In genomic region chr2:230601510-230601909, GRCh38 we compare ENCODE assay signal across 10 cellular contexts.
DNase-seq lines count a peak whose midpoint lies in the region; ATAC-seq lines count a peak whose summit lies in the region.
"Had no signal": no experiment of that assay in that cellular context is flagged by ENCODE, and none has a peak within 500 bp of the region (broad histone marks: within the 10 kb centered on the region; RNA-seq: fewer than 3 reads in every experiment).

No MANE protein-coding gene starts in this region.

- no peak overlapping the region for H3K4me3 Mint-ChIP-seq in activated T-cell treated with anti-CD3 and anti-CD28 coated beads, Interleukin-2, amount 50 U/mL, for 24 hours
- no peak overlapping the region for H3K4me3 Mint-ChIP-seq in activated T-cell treated with anti-CD3 and anti-CD28 coated beads, Interleukin-2, amount 50 U/mL, for 4 hours
- H3K4me3 Mint-ChIP-seq in stimulated activated memory B cell treated with anti-CD40 and anti-IgM and Interleukin-4, amounts not matched to agents 10 μg/mL and 1 μg/mL and 100 μg/mL, for 72 hours = peak overlapping the region; percentile 74

- no peak overlapping the region for H3K4me3 ChIP-seq in H7 (ENCODE audit: insufficient read depth, low read depth, low read length)

- peaks cover 11% of the 10 kb centered on the region for H3K36me3 Mint-ChIP-seq in activated T-cell treated with anti-CD3 and anti-CD28 coated beads, Interleukin-2, amount 50 U/mL, for 24 hours (ENCODE audit: low read depth)
- H3K36me3 Mint-ChIP-seq in activated T-cell treated with anti-CD3 and anti-CD28 coated beads, Interleukin-2, amount 50 U/mL, for 4 hours (ENCODE audit: insufficient read depth) = no peaks in the 10 kb centered on the region
- H3K36me3 Mint-ChIP-seq in stimulated activated memory B cell treated with anti-CD40 and anti-IgM and Interleukin-4, amounts not matched to agents 10 μg/mL and 1 μg/mL and 100 μg/mL, for 72 hours = peaks cover 29% of the 10 kb centered on the region

- H3K36me3 ChIP-seq in H7 (replicated peaks; ENCODE audit: control insufficient read depth, insufficient read depth, low read length) = no peaks in the 10 kb centered on the region

- no peak for DNase-seq in activated T-cell treated with anti-CD3 and anti-CD28 coated beads, Interleukin-2, amount 50 U/mL, for 24 hours
- no peak for DNase-seq in activated T-cell treated with anti-CD3 and anti-CD28 coated beads, Interleukin-2, amount 50 U/mL, for 4 hours
- no peak for DNase-seq in activated gamma-delta T cell (lab: John Stamatoyannopoulos, UW)
- DNase-seq in H7 = no peak
- DNase-seq in HUDEP-2 (lab: John Stamatoyannopoulos, UW; ENCODE audit: unreplicated experiment in 76 of 76) = no peak
- DNase-seq: ACHN; activated CD8-positive, alpha-beta memory T cell treated with anti-CD3 and anti-CD28 coated beads for 24 hours had no signal

- H3K27me3 ChIP-seq in H7 (ENCODE audit: control insufficient read depth, insufficient read depth, low read length) = no peaks in the 10 kb centered on the region

- no peaks in the 10 kb centered on the region for H3K27me3 Mint-ChIP-seq in activated T-cell treated with anti-CD3 and anti-CD28 coated beads, Interleukin-2, amount 50 U/mL, for 24 hours
- no peaks in the 10 kb centered on the region for H3K27me3 Mint-ChIP-seq in activated T-cell treated with anti-CD3 and anti-CD28 coated beads, Interleukin-2, amount 50 U/mL, for 4 hours (ENCODE audit: low read depth)
- H3K27me3 Mint-ChIP-seq in stimulated activated memory B cell treated with anti-CD40 and anti-IgM and Interleukin-4, amounts not matched to agents 10 μg/mL and 1 μg/mL and 100 μg/mL, for 72 hours = no peaks in the 10 kb centered on the region

- peaks cover 65% of the 10 kb centered on the region for H3K4me1 Mint-ChIP-seq in activated T-cell treated with anti-CD3 and anti-CD28 coated beads, Interleukin-2, amount 50 U/mL, for 24 hours (ENCODE audit: low read depth)
- peaks cover 65% of the 10 kb centered on the region for H3K4me1 Mint-ChIP-seq in activated T-cell treated with anti-CD3 and anti-CD28 coated beads, Interleukin-2, amount 50 U/mL, for 4 hours (ENCODE audit: low read depth)
- H3K4me1 Mint-ChIP-seq in stimulated activated memory B cell treated with anti-CD40 and anti-IgM and Interleukin-4, amounts not matched to agents 10 μg/mL and 1 μg/mL and 100 μg/mL, for 72 hours = peaks cover 93% of the 10 kb centered on the region

- peaks cover 22% of the 10 kb centered on the region for H3K9me3 Mint-ChIP-seq in activated T-cell treated with anti-CD3 and anti-CD28 coated beads, Interleukin-2, amount 50 U/mL, for 24 hours
- H3K9me3 Mint-ChIP-seq in activated T-cell treated with anti-CD3 and anti-CD28 coated beads, Interleukin-2, amount 50 U/mL, for 4 hours = peaks cover 15% of the 10 kb centered on the region
- peaks cover 11% of the 10 kb centered on the region for H3K9me3 Mint-ChIP-seq in stimulated activated memory B cell treated with anti-CD40 and anti-IgM and Interleukin-4, amounts not matched to agents 10 μg/mL and 1 μg/mL and 100 μg/mL, for 72 hours

- H3K27ac Mint-ChIP-seq in activated T-cell treated with anti-CD3 and anti-CD28 coated beads, Interleukin-2, amount 50 U/mL, for 24 hours = peak overlapping the region; percentile 76
- H3K27ac Mint-ChIP-seq in stimulated activated memory B cell treated with anti-CD40 and anti-IgM and Interleukin-4, amounts not matched to agents 10 μg/mL and 1 μg/mL and 100 μg/mL, for 72 hours = peak overlapping the region; percentile 99

- ATAC-seq in activated T-cell treated with anti-CD3 and anti-CD28 coated beads, Interleukin-2, amount 50 U/mL, for 4 hours = no peak
- peak; percentile 44 for ATAC-seq in HG02571 (IDR thresholded peaks at IDR 0.05; ENCODE audit: unreplicated experiment)
- peak; percentile 55 for ATAC-seq in HG03521 (IDR thresholded peaks at IDR 0.05; ENCODE audit: unreplicated experiment)
- ATAC-seq in stimulated activated memory B cell treated with anti-CD40 and anti-IgM and Interleukin-4, amounts not matched to agents 10 μg/mL and 1 μg/mL and 100 μg/mL, for 72 hours = peak; percentile 80

Comparison
In these comparisons a context has a peak if more than half of its experiments do, and no peak if none do; other contexts are left out.
1. ATAC-seq: peak in HG02571 (single experiment), HG03521 (single experiment) and stimulated activated memory B cell treated with anti-CD40 and anti-IgM and Interleukin-4, amounts not matched to agents 10 μg/mL and 1 μg/mL and 100 μg/mL, for 72 hours (single experiment); none in activated T-cell treated with anti-CD3 and anti-CD28 coated beads, Interleukin-2, amount 50 U/mL, for 4 hours (0 of 2).